Comparison of ENCODE assay signal across 8 cellular contexts in the genomic region with DNA sequence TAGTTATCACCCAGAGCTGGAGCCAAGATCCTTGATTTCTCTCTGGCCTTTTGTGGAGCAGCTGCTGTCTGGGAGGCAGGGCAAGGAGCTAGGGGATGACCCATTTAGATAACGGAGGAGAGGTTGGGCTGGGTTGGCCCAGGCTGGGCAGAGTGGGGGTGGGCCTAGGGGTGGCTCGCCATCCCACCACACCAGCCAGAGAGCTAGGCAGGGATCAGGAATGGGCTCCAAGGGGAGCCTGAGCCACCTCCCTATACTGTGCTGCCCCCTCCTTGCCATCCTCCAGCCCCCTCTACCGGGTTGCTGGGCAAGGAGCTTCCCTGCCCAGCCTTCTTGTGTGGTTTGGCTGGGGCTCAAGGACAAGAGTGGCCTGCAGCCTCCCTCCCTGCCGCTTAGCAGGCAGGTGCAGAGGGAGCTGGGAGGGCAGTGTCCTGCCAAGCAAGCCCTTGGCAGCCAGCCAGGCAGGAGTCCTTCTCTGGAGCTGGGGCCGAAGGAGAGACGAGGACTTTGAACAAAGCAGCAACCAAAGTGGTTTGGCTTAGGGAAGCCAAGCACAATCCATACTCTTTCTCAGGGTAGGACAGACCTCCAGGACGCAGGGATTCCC. TPM values are rescaled to one million over a fixed set of nuclear protein-coding genes. Genes with fewer than 3 reads are reported as not detected.
DNase-seq lines count a peak whose midpoint lies in the region; ATAC-seq, FAIRE-seq and TF ChIP-seq lines count a peak whose summit lies in the region.

No MANE protein-coding gene starts in this region.

- H3K4me2 ChIP-seq in OCI-LY1 (ENCODE audit: low read length) (peak overlapping the region; percentile 68), endothelial cell of umbilical vein (ENCODE audit: insufficient read depth, low read length) (no peak overlapping the region), neuronal stem cell (ENCODE audit: insufficient read depth, low read length, poor library complexity, severe bottlenecking) (peak overlapping the region; percentile 92)

- H2BK5ac ChIP-seq in neuronal stem cell (ENCODE audit: low read length): peak overlapping the region; percentile 17

- FAIRE-seq in endothelial cell of umbilical vein (lab: Jason Lieb, UNC) (no peak), D721Med (lab: Jason Lieb, UNC) (no peak)

- intact Hi-C loops in endothelial cell of umbilical vein (cut with micrococcal nuclease): no loop called here

- H3K27ac ChIP-seq in OCI-LY1 (ENCODE audit: low read depth, low read length, poor library complexity, severe bottlenecking) (peak overlapping the region; percentile 82), endothelial cell of umbilical vein (ENCODE audit: insufficient read depth, low read depth, low read length) (no peak overlapping the region), neuronal stem cell (replicated peaks; ENCODE audit: low read length) (peak overlapping the region; percentile 96)

- peak overlapping the region; percentile 94 for H3K18ac ChIP-seq in neuronal stem cell (ENCODE audit: low read length)

- dilution Hi-C loops in endothelial cell of umbilical vein (cut with MboI; ENCODE audit: extremely low pct_ligation_motif_present, low sequenced_read_pairs): no loop called here

- no peak for TF ChIP-seq POLR2A in endothelial cell of umbilical vein (IDR thresholded peaks at IDR 0.05; ENCODE audit: low read depth, low read length)

- H3F3A ChIP-seq in OCI-LY1 (ENCODE audit: insufficient read depth, low read length): no peaks in the 10 kb centered on the region

- H2AFZ ChIP-seq in OCI-LY1 (ENCODE audit: low read length) (no peak overlapping the region), endothelial cell of umbilical vein (ENCODE audit: low read depth, low read length) (no peak overlapping the region), neuronal stem cell (ENCODE audit: low read length) (no peak overlapping the region)

- no CpG with 5 or more reads among the region's 7 CpGs for WGBS in neuronal stem cell (ENCODE audit: extremely low coverage in 2 of 2, insufficient read length in 2 of 2, insufficient replicate concordance in 1 of 2), 2 donors

- no peak overlapping the region for H3K4ac ChIP-seq in neuronal stem cell (ENCODE audit: low read length)

- H3K14ac ChIP-seq in neuronal stem cell (ENCODE audit: low read length): no peak overlapping the region

- H2BK120ac ChIP-seq in neuronal stem cell (ENCODE audit: low read depth, low read length): no peak overlapping the region

- POLR2A ChIA-PET in endothelial cell of umbilical vein (lab: Charles Lee): interaction anchor here (0.9 to 1.1 kb wide), 2 partner anchors 23 to 33 kb away, joined by 4 to 9 read pairs; no protein-coding TSS in a partner anchor

- H3K23ac ChIP-seq in neuronal stem cell (ENCODE audit: low read depth, low read length, poor library complexity): no peak overlapping the region

- H3K79me1 ChIP-seq in neuronal stem cell (ENCODE audit: low read depth, low read length): no peaks in the 10 kb centered on the region

- CTCF ChIA-PET in endothelial cell of umbilical vein (lab: Charles Lee): interaction anchor here (0.6 to 21.6 kb wide), 12 partner anchors 8 to 274 kb away, joined by 3 to 1536 read pairs (median 4); no protein-coding TSS in a partner anchor

- ATAC-seq in HG03175 (IDR thresholded peaks at IDR 0.05; ENCODE audit: unreplicated experiment): no peak

- H2AK5ac ChIP-seq in neuronal stem cell (ENCODE audit: low read depth, low read length): peak overlapping the region; percentile 56

- H3K9me3 ChIP-seq in OCI-LY1 (ENCODE audit: low read length) (no peaks in the 10 kb centered on the region), endothelial cell of umbilical vein (replicated peaks; ENCODE audit: control insufficient read depth, insufficient read depth, low read length) (no peaks in the 10 kb centered on the region), neuronal stem cell (replicated peaks in 1 of 2; ENCODE audit: control insufficient read depth in 2 of 2, insufficient read depth in 1 of 2, low read depth in 1 of 2, low read length in 2 of 2) (no peaks in the 10 kb centered on the region)

- peak overlapping the region; percentile 42; the same call in 1 of the 2 replicates for H3K9ac ChIP-seq in OCI-LY1 (ENCODE audit: low read length)
- no peak overlapping the region for H3K9ac ChIP-seq in endothelial cell of umbilical vein (replicated peaks; ENCODE audit: extremely low read depth, insufficient read depth, low read length)
- H3K9ac ChIP-seq in neuronal stem cell (ENCODE audit: low read depth, low read length, poor library complexity): peak overlapping the region; percentile 82

- H3K4me3 ChIP-seq in OCI-LY1 (ENCODE audit: low read depth, low read length, poor library complexity, severe bottlenecking) (peak overlapping the region; percentile 95), endothelial cell of umbilical vein (replicated peaks in 1 of 3; ENCODE audit: insufficient read depth in 1 of 3, low read depth in 1 of 3, low read length in 3 of 3) (no peak overlapping the region), neuronal stem cell (ENCODE audit: low read length in 2 of 2) (peak overlapping the region; percentile 7 to 62)

- H4K91ac ChIP-seq in neuronal stem cell (ENCODE audit: low read depth, low read length, poor library complexity): no peak overlapping the region

- H3K27me3 ChIP-seq in OCI-LY1 (ENCODE audit: insufficient read depth, low read length): no peaks in the 10 kb centered on the region
- H3K27me3 ChIP-seq in endothelial cell of umbilical vein (ENCODE audit: control insufficient read depth in 2 of 2, insufficient read depth in 2 of 2, low read length in 2 of 2): no peaks in the 10 kb centered on the region
- no peaks in the 10 kb centered on the region for H3K27me3 ChIP-seq in neuronal stem cell (ENCODE audit: control insufficient read depth in 3 of 3, insufficient read depth in 3 of 3, low read depth in 1 of 3, low read length in 3 of 3)

- no TSS peak for BruUV-seq in endothelial cell of umbilical vein (replicated peaks; lab: Mats Ljungman, UMichigan)

- H4K20me1 ChIP-seq in OCI-LY1 (ENCODE audit: insufficient read depth, low read length) (no peaks in the 10 kb centered on the region), endothelial cell of umbilical vein (replicated peaks; ENCODE audit: control insufficient read depth, extremely low read depth, insufficient read depth, low read length) (no peaks in the 10 kb centered on the region)

- peak overlapping the region; percentile 52 for H2BK15ac ChIP-seq in neuronal stem cell (ENCODE audit: low read length)

- H4K8ac ChIP-seq in neuronal stem cell (ENCODE audit: low read depth, low read length): no peak overlapping the region

- H3K9me2 ChIP-seq in OCI-LY1 (ENCODE audit: low read depth, low read length): no peaks in the 10 kb centered on the region

- H2BK12ac ChIP-seq in neuronal stem cell (ENCODE audit: low read length): no peak overlapping the region

- peaks cover 80% of the 10 kb centered on the region for H3K4me1 ChIP-seq in OCI-LY1 (ENCODE audit: insufficient read depth, low read length, severe bottlenecking)
- peaks cover 31% of the 10 kb centered on the region for H3K4me1 ChIP-seq in endothelial cell of umbilical vein (ENCODE audit: control insufficient read depth, extremely low read depth, insufficient read depth, low read length)
- peaks cover 42 to 59% of the 10 kb centered on the region in 2 donors for H3K4me1 ChIP-seq in neuronal stem cell (ENCODE audit: control insufficient read depth in 2 of 2, insufficient read depth in 1 of 2, low read depth in 1 of 2, low read length in 2 of 2)

- peak; percentile 59 for DNase-seq in HuH-7.5 (ENCODE audit: low spot score)
- DNase-seq in endothelial cell of umbilical vein (ENCODE audit: low read depth, low spot score): peak; percentile 59
- no peak for DNase-seq in neuronal stem cell (ENCODE audit: low spot score)
- DNase-seq in activated effector memory CD4-positive, alpha-beta T cell treated with anti-CD3 and anti-CD28 coated beads, Interleukin-2, amount 50 U/mL, for 16 hours: no peak
- DNase-seq in stimulated activated CD4-positive, alpha-beta T cell treated with anti-CD3 and anti-CD28 coated beads, Interleukin-12 subunit alpha, Interleukin-12 subunit beta, amount 100 ng/mL, for 4 hours: no peak
- no peak for DNase-seq in D721Med (ENCODE audit: insufficient read length, low spot score)

- H3K79me2 ChIP-seq in OCI-LY1 (ENCODE audit: insufficient read depth, low read length): peaks cover 85% of the 10 kb centered on the region
- no peaks in the 10 kb centered on the region for H3K79me2 ChIP-seq in endothelial cell of umbilical vein (ENCODE audit: control insufficient read depth, insufficient read depth, low read length)

- TF ChIP-seq CTCF in OCI-LY1 (IDR thresholded peaks at IDR 0.05; ENCODE audit: low read length): no peak
- TF ChIP-seq CTCF in endothelial cell of umbilical vein (IDR thresholded peaks at IDR 0.05; ENCODE audit: extremely low read depth in 1 of 2, insufficient read depth in 1 of 2, low read depth in 1 of 2, low read length in 2 of 2): peak in 1 of 2 donors; percentile 6
- TF ChIP-seq CTCF in D721Med (IDR thresholded peaks at IDR 0.05; ENCODE audit: insufficient read depth, missing control alignments): no peak

- peaks cover 34% of the 10 kb centered on the region; the same call in 1 of the 2 replicates for H3K36me3 ChIP-seq in OCI-LY1 (ENCODE audit: insufficient read depth, low read length)
- H3K36me3 ChIP-seq in endothelial cell of umbilical vein (ENCODE audit: control insufficient read depth in 2 of 2, extremely low read depth in 1 of 2, insufficient read depth in 2 of 2, low read length in 2 of 2): no peaks in the 10 kb centered on the region
- peaks cover 8 to 46% of the 10 kb centered on the region in 2 donors for H3K36me3 ChIP-seq in neuronal stem cell (replicated peaks in 1 of 2; ENCODE audit: control insufficient read depth in 2 of 2, insufficient read depth in 2 of 2, low read length in 2 of 2)

- H3K9me1 ChIP-seq in endothelial cell of umbilical vein (replicated peaks; ENCODE audit: control insufficient read depth, extremely low read depth, insufficient read depth, low read length): no peaks in the 10 kb centered on the region

RNA-seq across cellular contexts. Expression of a gene that starts 4.1 kb away (rescaled TPM):
- total RNA-seq in endothelial cell of umbilical vein: 2.3 and 2.5 TPM in 2 replicates
- polyA plus RNA-seq in endothelial cell of umbilical vein: 1.5 and 1.8 TPM in 2 replicates
- polyA plus RNA-seq in endothelial cell of umbilical vein (2011; cell fraction: cytosol; rRNA removed): 1.1 and 1.3 TPM in 2 replicates
- 1.5 and 1.6 TPM in 2 replicates for polyA plus RNA-seq in endothelial cell of umbilical vein (2011; cell fraction: nucleus; rRNA removed)
- polyA plus RNA-seq in endothelial cell of umbilical vein (2012): 1.3 and 1.4 TPM in 2 replicates
- polyA minus RNA-seq in endothelial cell of umbilical vein: 2.1 and 2.2 TPM in 2 replicates
- 7.4 TPM for polyA minus RNA-seq in endothelial cell of umbilical vein (2011; cell fraction: cytosol; rRNA and poly(A)+ RNA removed)
- polyA minus RNA-seq in endothelial cell of umbilical vein (2011; cell fraction: nucleus; rRNA and poly(A)+ RNA removed): 1.8 TPM in 2 replicates
- polyA plus RNA-seq in neuronal stem cell (2013, experiment 1 of 2): 55.9 TPM
- polyA plus RNA-seq in neuronal stem cell (2013, experiment 2 of 2): 57.2 TPM

RNA-seq across cellular contexts. Expression of a gene that starts 39.3 kb away (rescaled TPM):
- not detected in 2 replicates for total RNA-seq in endothelial cell of umbilical vein
- not detected in 2 replicates for polyA plus RNA-seq in endothelial cell of umbilical vein
- polyA plus RNA-seq in endothelial cell of umbilical vein (2011; cell fraction: cytosol; rRNA removed): not detected in 2 replicates
- not detected in 2 replicates for polyA plus RNA-seq in endothelial cell of umbilical vein (2011; cell fraction: nucleus; rRNA removed)
- polyA plus RNA-seq in endothelial cell of umbilical vein (2012): not detected in 2 replicates
- polyA minus RNA-seq in endothelial cell of umbilical vein: not detected in 2 replicates
- not detected for polyA minus RNA-seq in endothelial cell of umbilical vein (2011; cell fraction: cytosol; rRNA and poly(A)+ RNA removed)
- not detected in 2 replicates for polyA minus RNA-seq in endothelial cell of umbilical vein (2011; cell fraction: nucleus; rRNA and poly(A)+ RNA removed)
- polyA plus RNA-seq in neuronal stem cell (2013, experiment 1 of 2): 87.2 TPM
- polyA plus RNA-seq in neuronal stem cell (2013, experiment 2 of 2): 86.1 TPM

Comparison
In these comparisons a context has a peak if more than half of its experiments do, and no peak if none do; other contexts are left out.
1. DNase-seq: peak in HuH-7.5 (single experiment) and endothelial cell of umbilical vein (single experiment); none in neuronal stem cell (single experiment), activated effector memory CD4-positive, alpha-beta T cell treated with anti-CD3 and anti-CD28 coated beads, Interleukin-2, amount 50 U/mL, for 16 hours (single experiment), stimulated activated CD4-positive, alpha-beta T cell treated with anti-CD3 and anti-CD28 coated beads, Interleukin-12 subunit alpha, Interleukin-12 subunit beta, amount 100 ng/mL, for 4 hours (single experiment) and D721Med (single experiment).
2. H3K4me3 ChIP-seq: peak in OCI-LY1 (single experiment) and neuronal stem cell (2 of 2); none in endothelial cell of umbilical vein (0 of 3).